1 cellular context compared by ENCODE assay signal in genomic region chr4:3284734-3285557, GRCh38.
TF ChIP-seq lines count a peak whose summit lies in the region.

No MANE protein-coding gene starts in this region.

TF ChIP-seq in HepG2, 621 proteins besides CTCF, POLR2A, EP300 and RAD21 (continues in another document):
- TF ChIP-seq GPBP1L1 (CRISPR knock-in tag; IDR thresholded peaks at IDR 0.05) (no peak), ZBTB26 (CRISPR knock-in tag; IDR thresholded peaks at IDR 0.05; ENCODE audit: borderline replicate concordance) (no peak), ARID3A (IDR thresholded peaks at IDR 0.05; ENCODE audit: low read depth, low read length) (no peak), SMAD3 (CRISPR knock-in tag; IDR thresholded peaks at IDR 0.05) (no peak), ZNF350 (CRISPR knock-in tag; IDR thresholded peaks at IDR 0.05; ENCODE audit: borderline replicate concordance, low read depth) (no peak), MZF1 (CRISPR knock-in tag; IDR thresholded peaks at IDR 0.05; ENCODE audit: borderline replicate concordance) (no peak), PTBP1 (IDR thresholded peaks at IDR 0.05; ENCODE audit: low read depth, low read length, poor library complexity, severe bottlenecking) (no peak), ZNF136 (CRISPR knock-in tag; IDR thresholded peaks at IDR 0.05; ENCODE audit: low read depth) (peak; percentile 56; the same call in 1 of the 2 replicates), SP5 (CRISPR knock-in tag; IDR thresholded peaks at IDR 0.05; ENCODE audit: borderline replicate concordance, low read depth) (no peak), ZSCAN5A (CRISPR knock-in tag; IDR thresholded peaks at IDR 0.05; ENCODE audit: borderline replicate concordance) (0 out of 2 replicates have a peak, but pooled peaks have one; percentile 61), ZNF550 (CRISPR knock-in tag; IDR thresholded peaks at IDR 0.05; ENCODE audit: borderline replicate concordance) (no peak), KDM1A (CRISPR knock-in tag; IDR thresholded peaks at IDR 0.05) (no peak), ZNF407 (CRISPR knock-in tag; IDR thresholded peaks at IDR 0.05; ENCODE audit: not compliant biosample characterization) (peak; percentile 49), LBX2 (CRISPR knock-in tag; IDR thresholded peaks at IDR 0.05; ENCODE audit: borderline replicate concordance) (no peak), NFE2 (CRISPR knock-in tag; IDR thresholded peaks at IDR 0.05) (no peak), DBP (CRISPR knock-in tag; IDR thresholded peaks at IDR 0.05; ENCODE audit: not compliant biosample characterization) (no peak), ZNF274 (CRISPR knock-in tag; IDR thresholded peaks at IDR 0.05) (no peak; the same call in 1 of the 2 replicates), ZNF639 (CRISPR knock-in tag; conservative IDR thresholded peaks at IDR 0.05) (no peak), ZNF160 (CRISPR knock-in tag; IDR thresholded peaks at IDR 0.05) (no peak), MLX (CRISPR knock-in tag; IDR thresholded peaks at IDR 0.05) (no peak), ZNF784 (CRISPR knock-in tag; IDR thresholded peaks at IDR 0.05; ENCODE audit: borderline replicate concordance) (peak; percentile 47), ZNF414 (CRISPR knock-in tag; IDR thresholded peaks at IDR 0.05) (no peak), ZNF253 (CRISPR knock-in tag; IDR thresholded peaks at IDR 0.05; ENCODE audit: borderline replicate concordance) (no peak), ZNF446 (CRISPR knock-in tag; IDR thresholded peaks at IDR 0.05) (0 out of 2 replicates have a peak, but pooled peaks have one; percentile 57), TEAD3 (CRISPR knock-in tag; optimal IDR thresholded peaks at IDR 0.05; ENCODE audit: borderline replicate concordance) (no peak), RBM39 (IDR thresholded peaks at IDR 0.05; ENCODE audit: low read depth, low read length, poor library complexity, severe bottlenecking) (peak; percentile 15), ELF4 (CRISPR knock-in tag; IDR thresholded peaks at IDR 0.05; ENCODE audit: borderline replicate concordance) (no peak), TMF1 (CRISPR knock-in tag; IDR thresholded peaks at IDR 0.05; ENCODE audit: low read depth) (0 out of 2 replicates have a peak, but pooled peaks have one; percentile 47), ZNF546 (CRISPR knock-in tag; conservative IDR thresholded peaks at IDR 0.05) (no peak), KDM5A (IDR thresholded peaks at IDR 0.05; ENCODE audit: borderline replicate concordance, low read length) (no peak), IRF9 (CRISPR knock-in tag; IDR thresholded peaks at IDR 0.05; ENCODE audit: borderline replicate concordance) (peak; percentile 62; the same call in 1 of the 2 replicates), RFXANK (CRISPR knock-in tag; IDR thresholded peaks at IDR 0.05) (no peak), BRCA1 (CRISPR knock-in tag; IDR thresholded peaks at IDR 0.05) (0 out of 2 replicates have a peak, but pooled peaks have one; percentile 28), BRD4 (CRISPR knock-in tag; IDR thresholded peaks at IDR 0.05) (peak; percentile 46; the same call in 1 of the 2 replicates)
